ENCODE assay signal across 18 cellular contexts in genomic region chr14:34935552-34935951, GRCh38. TPM values are rescaled to one million over a fixed set of nuclear protein-coding genes. Genes with fewer than 3 reads are reported as not detected.
A peak's percentile ranks its signal among the peaks of the same experiment; 100 is the strongest.
DNase-seq lines count a peak whose midpoint lies in the region; ATAC-seq and TF ChIP-seq lines count a peak whose summit lies in the region.
"Had no signal": no experiment of that assay in that cellular context is flagged by ENCODE, and none has a peak within 500 bp of the region (broad histone marks: within the 10 kb centered on the region; RNA-seq: fewer than 3 reads in every experiment).

No MANE protein-coding gene starts in this region.

- TF ChIP-seq CTCF in CD14-positive monocyte (IDR thresholded peaks at IDR 0.05) (no peak), GM12865 (IDR thresholded peaks at IDR 0.05; ENCODE audit: insufficient read depth, low read depth, low read length, missing control alignments) (no peak), right lobe of liver (IDR thresholded peaks at IDR 0.05) (no peak), SK-N-SH (IDR thresholded peaks at IDR 0.05) (no peak)

- WGBS in right lobe of liver (ENCODE audit: insufficient coverage, low coverage, low lambda C conversion rate, missing lambda C conversion rate): 53% methylated on average over 6 of the region's 6 CpGs
- 97% methylated on average over 6 of the region's 6 CpGs for WGBS in SK-N-SH (ENCODE audit: low lambda C conversion rate)

- TF ChIP-seq RAD21 in SK-N-SH (IDR thresholded peaks at IDR 0.05; ENCODE audit: low read length): no peak

- H3K27ac ChIP-seq in right lobe of liver (no peak overlapping the region), SK-N-SH (ENCODE audit: low read depth in 2 of 2, low read length in 1 of 2) (no peak overlapping the region)
- H3K27ac ChIP-seq: SJCRH30 had no signal

- no peaks in the 10 kb centered on the region for H3K9me2 ChIP-seq in SK-N-SH

- H3K27ac Mint-ChIP-seq in CD14-positive monocyte: peak overlapping the region; percentile 59 to 92 (median 88)
- H3K27ac Mint-ChIP-seq in T-helper 17 cell: peak overlapping the region; percentile 2
- H3K27ac Mint-ChIP-seq: activated CD8-positive, alpha-beta memory T cell treated with anti-CD3 and anti-CD28 coated beads, Interleukin-2, amount 10 ng/mL, durations not matched to agents 7 days and 5 days had no signal

- H3F3A ChIP-seq in SK-N-SH (replicated peaks; ENCODE audit: insufficient read depth): no peaks in the 10 kb centered on the region

- CTCF ChIA-PET in SK-N-SH (lab: Yijun Ruan, JAX): no interaction called here

- no peak overlapping the region for H3K9ac ChIP-seq in SK-N-SH

- no peak for TF ChIP-seq POLR2A in right lobe of liver (IDR thresholded peaks at IDR 0.05)

- no peak overlapping the region for H3K4me3 ChIP-seq in GM12865 (ENCODE audit: low read depth, low read length)
- H3K4me3 ChIP-seq in right lobe of liver: no peak overlapping the region
- no peak overlapping the region for H3K4me3 ChIP-seq in SK-N-SH (ENCODE audit: low read depth in 2 of 2, low read length in 1 of 2)
- H3K4me3 ChIP-seq: SJCRH30 had no signal

- intact Hi-C loops in CD14-positive monocyte (cut with micrococcal nuclease): no loop called here
- intact Hi-C loops in right lobe of liver (cut with DNase I): no loop called here

- no peak overlapping the region for H2AFZ ChIP-seq in SK-N-SH (ENCODE audit: low read depth)

- H3K27me3 ChIP-seq in right lobe of liver (no peaks in the 10 kb centered on the region), SK-N-SH (ENCODE audit: insufficient read depth) (no peaks in the 10 kb centered on the region)
- H3K27me3 ChIP-seq: SJCRH30 had no signal

- H3K4me1 Mint-ChIP-seq in CD14-positive monocyte (peaks cover 27% of the 10 kb centered on the region), T-helper 17 cell (peaks cover 7% of the 10 kb centered on the region)

- H3K4me3 Mint-ChIP-seq in CD14-positive monocyte (peak overlapping the region in 1 of 2 donors; percentile 41), T-helper 17 cell (no peak overlapping the region)
- H3K4me3 Mint-ChIP-seq: activated CD8-positive, alpha-beta memory T cell treated with anti-CD3 and anti-CD28 coated beads, Interleukin-2, amount 10 ng/mL, durations not matched to agents 7 days and 5 days had no signal

- no peaks in the 10 kb centered on the region for H4K20me1 ChIP-seq in SK-N-SH (ENCODE audit: insufficient read depth)

- DNase-seq in CD14-positive monocyte (ENCODE audit: low spot score) (no peak), GM12865 (ENCODE audit: low read depth) (peak; percentile 5), T-helper 17 cell (no peak), right lobe of liver (no peak), SK-N-SH (no peak), NCI-H2171 treated with DMSO at 0.1 percent for 48 hours (lab: John Stamatoyannopoulos, UW) (no peak)
- DNase-seq: activated CD4-positive, CD25-positive, alpha-beta regulatory T cell; activated CD8-positive, alpha-beta memory T cell treated with anti-CD3 and anti-CD28 coated beads, Interleukin-2, amount 10 ng/mL, durations not matched to agents 7 days and 5 days; activated gamma-delta T cell; aorta; effector memory CD4-positive, alpha-beta T cell; KBM-7; NCI-H1092; NCI-H2081; NCI-H524 treated with DMSO at 0.1 percent for 48 hours; SJCRH30; stimulated activated CD4-positive, alpha-beta T cell treated with anti-CD3 and anti-CD28 coated beads, Interleukin-12 subunit alpha, Interleukin-12 subunit beta, amount 100 ng/mL, for 4 hours had no signal

- H3K36me3 ChIP-seq in right lobe of liver (no peaks in the 10 kb centered on the region), SK-N-SH (replicated peaks in 1 of 2; ENCODE audit: control insufficient read depth in 1 of 2, insufficient read depth in 2 of 2, low read length in 1 of 2) (no peaks in the 10 kb centered on the region)
- H3K36me3 ChIP-seq: SJCRH30 had no signal

- H3K9me3 ChIP-seq in T-helper 17 cell (ENCODE audit: control insufficient read depth, low read length, poor library complexity, severe bottlenecking): no peaks in the 10 kb centered on the region
- H3K9me3 ChIP-seq in right lobe of liver: no peaks in the 10 kb centered on the region
- H3K9me3 ChIP-seq in SK-N-SH: no peaks in the 10 kb centered on the region
- H3K9me3 ChIP-seq: SJCRH30 had no signal

- no peaks in the 10 kb centered on the region for H3K79me2 ChIP-seq in SK-N-SH (ENCODE audit: insufficient read depth)

- peaks cover 0 to 3% (median 0%) of the 10 kb centered on the region in 7 donors for H3K9me3 Mint-ChIP-seq in CD14-positive monocyte

- H3K4me1 ChIP-seq in right lobe of liver (no peaks in the 10 kb centered on the region), SK-N-SH (ENCODE audit: control insufficient read depth in 1 of 2, insufficient read depth in 2 of 2, low read depth in 1 of 2, low read length in 1 of 2) (no peaks in the 10 kb centered on the region; a peak in 1 of 4 replicates)
- H3K4me1 ChIP-seq: SJCRH30 had no signal

- H3K4me2 ChIP-seq in SK-N-SH: no peak overlapping the region

- no peak for TF ChIP-seq EP300 in SK-N-SH (IDR thresholded peaks at IDR 0.05; ENCODE audit: borderline replicate concordance in 1 of 2, low read depth in 1 of 2, low read length in 1 of 2)

- no peaks in the 10 kb centered on the region for H3K27me3 Mint-ChIP-seq in CD14-positive monocyte (ENCODE audit: low read depth in 3 of 3)
- H3K27me3 Mint-ChIP-seq in T-helper 17 cell: no peaks in the 10 kb centered on the region
- H3K27me3 Mint-ChIP-seq: activated CD8-positive, alpha-beta memory T cell treated with anti-CD3 and anti-CD28 coated beads, Interleukin-2, amount 10 ng/mL, durations not matched to agents 7 days and 5 days had no signal

- ATAC-seq in T-helper 17 cell (no peak), right lobe of liver (peak in 3 of 4 donors; percentile 32 to 53 (median 33)), HG02759 (IDR thresholded peaks at IDR 0.05; ENCODE audit: unreplicated experiment) (no peak)
- ATAC-seq: activated CD8-positive, alpha-beta memory T cell treated with anti-CD3 and anti-CD28 coated beads, Interleukin-2, amount 10 ng/mL, durations not matched to agents 7 days and 5 days had no signal

- H3K36me3 Mint-ChIP-seq in CD14-positive monocyte: peaks cover 0 to 2% of the 10 kb centered on the region in 2 donors
- no peaks in the 10 kb centered on the region for H3K36me3 Mint-ChIP-seq in T-helper 17 cell (ENCODE audit: low read depth)

- POLR2A ChIA-PET in SK-N-SH (lab: Yijun Ruan, JAX): no interaction called here

TF ChIP-seq in SK-N-SH, 30 proteins besides CTCF, POLR2A, EP300 and RAD21:
- no peak for TF ChIP-seq MEF2A (IDR thresholded peaks at IDR 0.05; ENCODE audit: borderline replicate concordance, low read depth)
- TF ChIP-seq REST (IDR thresholded peaks at IDR 0.05; ENCODE audit: low read depth, low read length): no peak
- TF ChIP-seq RFX5 (IDR thresholded peaks at IDR 0.05; ENCODE audit: low read length): no peak
- TF ChIP-seq FOSL2 (IDR thresholded peaks at IDR 0.05; ENCODE audit: borderline replicate concordance, low read depth): no peak

RNA-seq across cellular contexts. Expression of gene SRP54, which starts 47.2 kb away (rescaled TPM):
- 10 to 100 TPM; 24.9 to 33.6 TPM for polyA plus RNA-seq in CD14-positive monocyte
- 10 to 100 TPM; 35.0 to 37.9 TPM for total RNA-seq in T-helper 17 cell
- total RNA-seq in right lobe of liver: 10 to 100 TPM; 35.1 to 46.7 (median 41.0) TPM
- 31.6 and 39.5 TPM in 2 replicates for polyA plus RNA-seq in SK-N-SH (2012; rRNA removed)
- polyA plus RNA-seq in SK-N-SH (2012; cell fraction: cytosol; rRNA removed): 38.2 and 50.5 TPM in 2 replicates
- polyA plus RNA-seq in SK-N-SH (2012; cell fraction: nucleus; rRNA removed): 38.8 and 56.5 TPM in 2 replicates

Comparison
In these comparisons a context has a peak if more than half of its experiments do, and no peak if none do; other contexts are left out.
1. ATAC-seq: peak in right lobe of liver (3 of 4); none in T-helper 17 cell (single experiment) and HG02759 (single experiment).